25 cellular contexts compared by ENCODE assay signal in genomic region chr14:58777541-58777979, GRCh38.
DNase-seq lines count a peak whose midpoint lies in the region; ATAC-seq, FAIRE-seq and TF ChIP-seq lines count a peak whose summit lies in the region.
"Had no signal": no experiment of that assay in that cellular context is flagged by ENCODE, and none has a peak within 500 bp of the region (broad histone marks: within the 10 kb centered on the region; RNA-seq: fewer than 3 reads in every experiment).

No MANE protein-coding gene starts in this region.

- WGBS in mesodermal cell (ENCODE audit: insufficient coverage in 2 of 2), 2 experiments = 70 to 72% methylated on average over 4 of the region's 7 CpGs
- WGBS in small intestine, 3 donors = 22 to 40% (median 29%) methylated on average over 7 of the region's 7 CpGs

- no peak overlapping the region for H2AFZ ChIP-seq in astrocyte (ENCODE audit: low read depth, low read length)
- H2AFZ ChIP-seq in Karpas-422 (ENCODE audit: low read length) = no peak overlapping the region

- H3K79me2 ChIP-seq in astrocyte (ENCODE audit: insufficient read depth, low read length) (no peaks in the 10 kb centered on the region), Karpas-422 (ENCODE audit: low read length) (no peaks in the 10 kb centered on the region)

- H3K4me1 ChIP-seq in astrocyte (ENCODE audit: insufficient read depth, low read length) (no peaks in the 10 kb centered on the region), mesodermal cell (ENCODE audit: control insufficient read depth, insufficient read depth, low read length, poor library complexity, severe bottlenecking) (peaks cover 26% of the 10 kb centered on the region), small intestine (ENCODE audit: control insufficient read depth in 2 of 2, insufficient read depth in 1 of 2, low read depth in 1 of 2, low read length in 1 of 2) (peaks cover 0 to under 1% of the 10 kb centered on the region in 2 donors), Karpas-422 (ENCODE audit: low read length) (no peaks in the 10 kb centered on the region)
- H3K4me1 ChIP-seq: A549, breast epithelium, heart left ventricle had no signal

- H3K9me3 Mint-ChIP-seq in astrocyte (ENCODE audit: unreplicated experiment) = peaks cover 4% of the 10 kb centered on the region
- H3K9me3 Mint-ChIP-seq: activated CD8-positive, alpha-beta T cell treated with anti-CD3 and anti-CD28 coated beads for 36 hours; activated T-cell treated with anti-CD3 and anti-CD28 coated beads, Interleukin-2, amount 50 U/mL, for 72 hours; natural killer cell; stimulated activated naive CD8-positive, alpha-beta T cell treated with anti-CD3 and anti-CD28 coated beads, Interleukin-15, Interleukin-2, amounts not matched to agents 100 ng/mL and 50 ng/mL, for 24 hours; type B pancreatic cell had no signal

- TF ChIP-seq CTCF in astrocyte (IDR thresholded peaks at IDR 0.05; ENCODE audit: insufficient read depth, low read depth, low read length) = no peak

- H3K36me3 ChIP-seq in astrocyte (ENCODE audit: insufficient read depth, low read length) (no peaks in the 10 kb centered on the region), mesodermal cell (ENCODE audit: control insufficient read depth, insufficient read depth, low read length) (no peaks in the 10 kb centered on the region), small intestine (ENCODE audit: control insufficient read depth in 2 of 2, insufficient read depth in 2 of 2, low read length in 2 of 2) (no peaks in the 10 kb centered on the region), Karpas-422 (ENCODE audit: insufficient read depth, low read length) (no peaks in the 10 kb centered on the region)
- H3K36me3 ChIP-seq: breast epithelium, heart left ventricle had no signal

- ATAC-seq in HG02763 (IDR thresholded peaks at IDR 0.05; ENCODE audit: unreplicated experiment) (no peak), GM21717 (IDR thresholded peaks at IDR 0.05; ENCODE audit: unreplicated experiment) (no peak)
- ATAC-seq: A549; activated CD8-positive, alpha-beta T cell treated with anti-CD3 and anti-CD28 coated beads for 36 hours; activated naive CD4-positive, alpha-beta T cell treated with anti-CD3 and anti-CD28 coated beads, Interleukin-2, amount 50 U/mL, for 72 hours; activated T-cell treated with anti-CD3 and anti-CD28 coated beads, Interleukin-2, amount 50 U/mL, for 72 hours; heart left ventricle; natural killer cell; WTC11 had no signal

- peaks cover 18% of the 10 kb centered on the region for H3K4me1 Mint-ChIP-seq in astrocyte (ENCODE audit: low read depth, unreplicated experiment)
- H3K4me1 Mint-ChIP-seq: CD4-positive, alpha-beta memory T cell; memory B cell; natural killer cell had no signal

- H3K27me3 Mint-ChIP-seq in astrocyte (ENCODE audit: low read depth, unreplicated experiment) = peaks cover 7% of the 10 kb centered on the region
- H3K27me3 Mint-ChIP-seq: activated CD8-positive, alpha-beta T cell treated with anti-CD3 and anti-CD28 coated beads for 36 hours; type B pancreatic cell had no signal

- H4K20me1 ChIP-seq in astrocyte (ENCODE audit: insufficient read depth, low read length) (no peaks in the 10 kb centered on the region), Karpas-422 (ENCODE audit: insufficient read depth, low read depth, low read length) (no peaks in the 10 kb centered on the region)

- H3K27ac ChIP-seq in astrocyte (ENCODE audit: low read depth, low read length) (no peak overlapping the region), mesodermal cell (ENCODE audit: low read depth, low read length, severe bottlenecking) (peak overlapping the region; percentile 76), small intestine (ENCODE audit: low read depth in 1 of 2, low read length in 1 of 2) (no peak overlapping the region), Karpas-422 (ENCODE audit: low read length) (no peak overlapping the region)
- H3K27ac ChIP-seq: A549, breast epithelium, heart left ventricle had no signal

- peak; percentile 81 for DNase-seq in NCI-H748 (lab: John Stamatoyannopoulos, UW; ENCODE audit: unreplicated experiment)
- no peak for DNase-seq in NCI-H748 treated with DMSO at 0.1 percent for 48 hours (lab: John Stamatoyannopoulos, UW)
- DNase-seq in astrocyte (ENCODE audit: low read depth) = peak; percentile 22
- no peak for DNase-seq in small intestine
- no peak for DNase-seq in Karpas-422
- DNase-seq: activated CD8-positive, alpha-beta T cell treated with anti-CD3 and anti-CD28 coated beads for 36 hours; activated T-cell treated with anti-CD3 and anti-CD28 coated beads, Interleukin-2, amount 50 U/mL, for 72 hours; CD4-positive, alpha-beta memory T cell; heart left ventricle; natural killer cell; NCI-H1694; NCI-H345; Right ventricle myocardium superior had no signal

- H3K4me3 ChIP-seq in astrocyte (ENCODE audit: insufficient read depth, low read depth, low read length) (no peak overlapping the region), mesodermal cell (ENCODE audit: extremely low read depth, insufficient read depth, low read length, poor library complexity, severe bottlenecking) (no peak overlapping the region), small intestine (ENCODE audit: low read depth in 1 of 2, low read length in 2 of 2) (no peak overlapping the region), Karpas-422 (ENCODE audit: low read length) (no peak overlapping the region)
- H3K4me3 ChIP-seq: A549, breast epithelium, heart left ventricle had no signal

- no peaks in the 10 kb centered on the region for H3K36me3 Mint-ChIP-seq in astrocyte (ENCODE audit: low read depth, unreplicated experiment)
- H3K36me3 Mint-ChIP-seq: activated naive CD4-positive, alpha-beta T cell treated with anti-CD3 and anti-CD28 coated beads, Interleukin-2, amount 50 U/mL, for 72 hours; CD4-positive, alpha-beta memory T cell; memory B cell; natural killer cell; type B pancreatic cell had no signal

- H3K4me3 Mint-ChIP-seq in astrocyte (ENCODE audit: unreplicated experiment) = no peak overlapping the region
- H3K4me3 Mint-ChIP-seq: activated CD8-positive, alpha-beta T cell treated with anti-CD3 and anti-CD28 coated beads for 36 hours; activated T-cell treated with anti-CD3 and anti-CD28 coated beads, Interleukin-2, amount 50 U/mL, for 72 hours; CD4-positive, alpha-beta memory T cell; memory B cell; natural killer cell; stimulated activated naive CD8-positive, alpha-beta T cell treated with anti-CD3 and anti-CD28 coated beads, Interleukin-15, Interleukin-2, amounts not matched to agents 100 ng/mL and 50 ng/mL, for 24 hours; type B pancreatic cell; WTC11 had no signal

- FAIRE-seq in astrocyte (lab: Jason Lieb, UNC) (no peak), small intestine (lab: Jason Lieb, UNC) (no peak)
- FAIRE-seq: A549, H1, islet of Langerhans had no signal

- H3K4me2 ChIP-seq in astrocyte (ENCODE audit: low read length) (no peak overlapping the region), Karpas-422 (ENCODE audit: low read depth, low read length, poor library complexity, severe bottlenecking) (no peak overlapping the region)
- H3K4me2 ChIP-seq: A549 had no signal

- no peak overlapping the region for H3K27ac Mint-ChIP-seq in astrocyte (ENCODE audit: unreplicated experiment)
- H3K27ac Mint-ChIP-seq: activated CD8-positive, alpha-beta T cell treated with anti-CD3 and anti-CD28 coated beads for 36 hours; activated naive CD4-positive, alpha-beta T cell treated with anti-CD3 and anti-CD28 coated beads, Interleukin-2, amount 50 U/mL, for 72 hours; activated T-cell treated with anti-CD3 and anti-CD28 coated beads, Interleukin-2, amount 50 U/mL, for 72 hours; CD4-positive, alpha-beta memory T cell; memory B cell; natural killer cell; stimulated activated naive CD8-positive, alpha-beta T cell treated with anti-CD3 and anti-CD28 coated beads, Interleukin-15, Interleukin-2, amounts not matched to agents 100 ng/mL and 50 ng/mL, for 24 hours; type B pancreatic cell; WTC11 had no signal

- no peaks in the 10 kb centered on the region for H3K9me3 ChIP-seq in astrocyte (ENCODE audit: insufficient read depth, low read depth, low read length)
- H3K9me3 ChIP-seq in mesodermal cell (ENCODE audit: control insufficient read depth, low read length) = peaks cover 5% of the 10 kb centered on the region
- H3K9me3 ChIP-seq in small intestine (ENCODE audit: control insufficient read depth, low read depth) = no peaks in the 10 kb centered on the region
- H3K9me3 ChIP-seq in Karpas-422 (ENCODE audit: low read length) = no peaks in the 10 kb centered on the region
- H3K9me3 ChIP-seq: A549, breast epithelium, heart left ventricle had no signal

- H3K9ac ChIP-seq in astrocyte (ENCODE audit: low read length) = no peak overlapping the region
- H3K9ac ChIP-seq in Karpas-422 (ENCODE audit: low read length) = no peak overlapping the region

- H3K9me2 ChIP-seq in Karpas-422 (replicated peaks; ENCODE audit: insufficient read depth, low read length) = no peaks in the 10 kb centered on the region

- H3K27me3 ChIP-seq in astrocyte (ENCODE audit: insufficient read depth, low read length) = no peaks in the 10 kb centered on the region
- H3K27me3 ChIP-seq in small intestine (ENCODE audit: control insufficient read depth in 2 of 2, insufficient read depth in 2 of 2, low read length in 2 of 2) = no peaks in the 10 kb centered on the region
- no peaks in the 10 kb centered on the region for H3K27me3 ChIP-seq in Karpas-422 (ENCODE audit: low read length)
- H3K27me3 ChIP-seq: breast epithelium, heart left ventricle had no signal

Comparison
In these comparisons a context has a peak if more than half of its experiments do, and no peak if none do; other contexts are left out.
1. DNase-seq: peak in NCI-H748 (single experiment) and astrocyte (single experiment); none in NCI-H748 treated with DMSO at 0.1 percent for 48 hours (single experiment), small intestine (single experiment) and Karpas-422 (single experiment).